ENCODE assay signal across 1 cellular context in genomic region chr3:14138109-14138877, GRCh38.
TF ChIP-seq lines count a peak whose summit lies in the region.

No MANE protein-coding gene starts in this region.

TF ChIP-seq in WTC11, 78 proteins besides CTCF, POLR2A, EP300 and RAD21 (continued from another document):
- TF ChIP-seq MXD4 (CRISPR knock-in tag; IDR thresholded peaks at IDR 0.05; ENCODE audit: borderline replicate concordance) (no peak), EMX1 (CRISPR knock-in tag; IDR thresholded peaks at IDR 0.05) (no peak), ATF2 (CRISPR knock-in tag; IDR thresholded peaks at IDR 0.05; ENCODE audit: borderline replicate concordance, low read depth) (no peak), ESRRA (CRISPR knock-in tag; IDR thresholded peaks at IDR 0.05; ENCODE audit: borderline replicate concordance) (no peak), NFE2L1 (CRISPR knock-in tag; IDR thresholded peaks at IDR 0.05) (no peak), ZNF396 (CRISPR knock-in tag; IDR thresholded peaks at IDR 0.05; ENCODE audit: borderline replicate concordance) (no peak), TEAD1 (CRISPR knock-in tag; IDR thresholded peaks at IDR 0.05) (no peak), TEAD4 (CRISPR knock-in tag; IDR thresholded peaks at IDR 0.05) (no peak), IRF2 (CRISPR knock-in tag; IDR thresholded peaks at IDR 0.05; ENCODE audit: borderline replicate concordance, low read depth) (no peak), HMGXB4 (CRISPR knock-in tag; IDR thresholded peaks at IDR 0.05) (no peak), SOX15 (CRISPR knock-in tag; IDR thresholded peaks at IDR 0.05) (no peak)
TF ChIP-seq in WTC11: peak in this region for 0.
